ENCODE assay signal across 8 cellular contexts in genomic region chr10:69360485-69361302, GRCh38. TPM values are rescaled to one million over a fixed set of nuclear protein-coding genes. Genes with fewer than 3 reads are reported as not detected.
DNase-seq lines count a peak whose midpoint lies in the region; ATAC-seq and TF ChIP-seq lines count a peak whose summit lies in the region.

No MANE protein-coding gene starts in this region.

- H3K4me1 ChIP-seq in right cardiac atrium (ENCODE audit: control insufficient read depth, insufficient read depth, low read length) = peaks cover 25% of the 10 kb centered on the region

- H3K27ac Mint-ChIP-seq in activated naive CD8-positive, alpha-beta T cell treated with anti-CD3 and anti-CD28 coated beads for 36 hours = peak overlapping the region; percentile 36

- ATAC-seq in right cardiac atrium (peak; percentile 79 to 84), HG03039 (IDR thresholded peaks at IDR 0.05; ENCODE audit: unreplicated experiment) (no peak), GM21515 (IDR thresholded peaks at IDR 0.05; ENCODE audit: unreplicated experiment) (no peak), HG03135 (IDR thresholded peaks at IDR 0.05; ENCODE audit: unreplicated experiment) (no peak)

- no peaks in the 10 kb centered on the region for H3K9me3 Mint-ChIP-seq in activated naive CD8-positive, alpha-beta T cell treated with anti-CD3 and anti-CD28 coated beads for 36 hours

- H3K4me3 ChIP-seq in HFF-Myc (replicated peaks; ENCODE audit: low read depth, low read length) (no peak overlapping the region), right cardiac atrium (ENCODE audit: low read length) (no peak overlapping the region)

- H3K27ac ChIP-seq in right cardiac atrium (ENCODE audit: low read length) = peak overlapping the region; percentile 54

- H3K4me1 Mint-ChIP-seq in activated naive CD8-positive, alpha-beta T cell treated with anti-CD3 and anti-CD28 coated beads for 36 hours = peaks cover 43% of the 10 kb centered on the region

- H3K9me3 ChIP-seq in right cardiac atrium (ENCODE audit: control insufficient read depth, low read length) = no peaks in the 10 kb centered on the region

- no peaks in the 10 kb centered on the region for H3K27me3 Mint-ChIP-seq in activated naive CD8-positive, alpha-beta T cell treated with anti-CD3 and anti-CD28 coated beads for 36 hours

- 27% methylated on average over 8 of the region's 8 CpGs for WGBS in right cardiac atrium

- no peaks in the 10 kb centered on the region for H3K27me3 ChIP-seq in right cardiac atrium (ENCODE audit: control insufficient read depth, insufficient read depth)

- intact Hi-C loops in right cardiac atrium (cut with DNase I) = no loop called here

- in situ Hi-C loops in GM13977 (cut with MboI; ENCODE audit: low pct_unique_long_range_greater_than_20kb, low sequenced_read_pairs, unreplicated experiment) = no loop called here

- H3K36me3 Mint-ChIP-seq in activated naive CD8-positive, alpha-beta T cell treated with anti-CD3 and anti-CD28 coated beads for 36 hours = peaks cover 26% of the 10 kb centered on the region

- H3K4me3 Mint-ChIP-seq in activated naive CD8-positive, alpha-beta T cell treated with anti-CD3 and anti-CD28 coated beads for 36 hours = no peak overlapping the region

- TF ChIP-seq CTCF in HFF-Myc (IDR thresholded peaks at IDR 0.05; ENCODE audit: low read depth, low read length, missing control alignments) = no peak
- TF ChIP-seq CTCF in GM13977 (IDR thresholded peaks at IDR 0.05; ENCODE audit: extremely low read depth, insufficient read depth, missing control alignments) = no peak

- DNase-seq in HFF-Myc (ENCODE audit: extremely low read depth, low read depth) = peak; percentile 42
- no peak for DNase-seq in activated naive CD8-positive, alpha-beta T cell treated with anti-CD3 and anti-CD28 coated beads for 36 hours
- DNase-seq in right cardiac atrium = peak; percentile 79 to 90 (median 80)
- DNase-seq in stromal cell of bone marrow (ENCODE audit: low read depth) = peak; percentile 87
- no peak for DNase-seq in GM13977 (ENCODE audit: low spot score)

RNA-seq across cellular contexts. Expression of gene TACR2, which starts 56.0 kb away (rescaled TPM):
- not detected for total RNA-seq in activated naive CD8-positive, alpha-beta T cell treated with anti-CD3 and anti-CD28 coated beads for 36 hours
- under 1 TPM; 0.26 to 0.53 (median 0.37) TPM for total RNA-seq in right cardiac atrium
- 0.27 TPM for polyA plus RNA-seq in right cardiac atrium

Comparison
In these comparisons a context has a peak if more than half of its experiments do, and no peak if none do; other contexts are left out.
1. DNase-seq: peak in HFF-Myc (single experiment), right cardiac atrium (3 of 3) and stromal cell of bone marrow (single experiment); none in activated naive CD8-positive, alpha-beta T cell treated with anti-CD3 and anti-CD28 coated beads for 36 hours (single experiment) and GM13977 (single experiment).
2. ATAC-seq: peak in right cardiac atrium (2 of 2); none in HG03039 (single experiment), GM21515 (single experiment) and HG03135 (single experiment).